In the genomic region with DNA sequence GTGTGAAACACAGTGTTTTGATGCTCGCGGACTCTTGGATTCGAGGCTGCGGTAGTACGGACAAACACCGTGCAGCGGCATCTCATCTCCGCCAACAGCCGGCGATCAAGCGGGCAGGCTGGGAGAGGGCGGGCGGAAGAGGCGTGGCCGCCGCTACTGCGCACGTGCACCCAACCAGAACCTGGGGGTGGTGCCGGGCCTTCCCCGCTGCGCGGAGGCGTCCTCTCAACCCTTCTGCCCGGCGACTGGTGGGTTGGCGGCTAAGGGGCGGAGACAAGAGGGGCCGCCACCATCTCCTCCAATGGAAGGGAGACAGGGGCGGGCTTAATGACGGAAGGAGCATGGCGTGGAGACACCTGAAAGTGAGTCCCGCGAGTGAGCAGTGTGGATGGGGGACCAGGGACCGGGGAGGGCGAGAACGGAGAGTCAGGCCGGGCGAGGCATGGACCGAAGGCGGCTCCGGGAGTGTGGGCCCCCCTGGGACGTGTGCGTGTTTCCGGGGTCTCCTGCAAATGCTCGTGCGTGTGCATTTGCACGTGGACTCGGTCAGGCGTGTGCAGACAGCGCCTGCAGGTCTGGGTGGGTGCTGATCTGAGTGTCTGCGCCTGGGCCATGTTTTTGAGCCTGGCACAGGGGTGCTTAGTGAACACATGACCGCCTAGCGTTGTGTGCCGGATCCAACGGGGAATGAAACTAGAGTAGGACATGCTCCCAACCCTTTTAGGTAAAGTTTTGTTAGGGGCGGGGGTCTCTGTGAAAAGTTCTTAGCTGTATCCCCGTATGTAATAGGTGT, we compare ENCODE assay signal across 1 cellular context.
TF ChIP-seq lines count a peak whose summit lies in the region.

A gene (plus strand): TSS at position 321 of the 793 bp plus-strand sequence. CDS start 21 bp downstream, at position 342.

TF ChIP-seq in HepG2, 621 proteins besides CTCF, POLR2A, EP300 and RAD21 (continued from another document and continues in another):
- TF ChIP-seq, protein P1, sequence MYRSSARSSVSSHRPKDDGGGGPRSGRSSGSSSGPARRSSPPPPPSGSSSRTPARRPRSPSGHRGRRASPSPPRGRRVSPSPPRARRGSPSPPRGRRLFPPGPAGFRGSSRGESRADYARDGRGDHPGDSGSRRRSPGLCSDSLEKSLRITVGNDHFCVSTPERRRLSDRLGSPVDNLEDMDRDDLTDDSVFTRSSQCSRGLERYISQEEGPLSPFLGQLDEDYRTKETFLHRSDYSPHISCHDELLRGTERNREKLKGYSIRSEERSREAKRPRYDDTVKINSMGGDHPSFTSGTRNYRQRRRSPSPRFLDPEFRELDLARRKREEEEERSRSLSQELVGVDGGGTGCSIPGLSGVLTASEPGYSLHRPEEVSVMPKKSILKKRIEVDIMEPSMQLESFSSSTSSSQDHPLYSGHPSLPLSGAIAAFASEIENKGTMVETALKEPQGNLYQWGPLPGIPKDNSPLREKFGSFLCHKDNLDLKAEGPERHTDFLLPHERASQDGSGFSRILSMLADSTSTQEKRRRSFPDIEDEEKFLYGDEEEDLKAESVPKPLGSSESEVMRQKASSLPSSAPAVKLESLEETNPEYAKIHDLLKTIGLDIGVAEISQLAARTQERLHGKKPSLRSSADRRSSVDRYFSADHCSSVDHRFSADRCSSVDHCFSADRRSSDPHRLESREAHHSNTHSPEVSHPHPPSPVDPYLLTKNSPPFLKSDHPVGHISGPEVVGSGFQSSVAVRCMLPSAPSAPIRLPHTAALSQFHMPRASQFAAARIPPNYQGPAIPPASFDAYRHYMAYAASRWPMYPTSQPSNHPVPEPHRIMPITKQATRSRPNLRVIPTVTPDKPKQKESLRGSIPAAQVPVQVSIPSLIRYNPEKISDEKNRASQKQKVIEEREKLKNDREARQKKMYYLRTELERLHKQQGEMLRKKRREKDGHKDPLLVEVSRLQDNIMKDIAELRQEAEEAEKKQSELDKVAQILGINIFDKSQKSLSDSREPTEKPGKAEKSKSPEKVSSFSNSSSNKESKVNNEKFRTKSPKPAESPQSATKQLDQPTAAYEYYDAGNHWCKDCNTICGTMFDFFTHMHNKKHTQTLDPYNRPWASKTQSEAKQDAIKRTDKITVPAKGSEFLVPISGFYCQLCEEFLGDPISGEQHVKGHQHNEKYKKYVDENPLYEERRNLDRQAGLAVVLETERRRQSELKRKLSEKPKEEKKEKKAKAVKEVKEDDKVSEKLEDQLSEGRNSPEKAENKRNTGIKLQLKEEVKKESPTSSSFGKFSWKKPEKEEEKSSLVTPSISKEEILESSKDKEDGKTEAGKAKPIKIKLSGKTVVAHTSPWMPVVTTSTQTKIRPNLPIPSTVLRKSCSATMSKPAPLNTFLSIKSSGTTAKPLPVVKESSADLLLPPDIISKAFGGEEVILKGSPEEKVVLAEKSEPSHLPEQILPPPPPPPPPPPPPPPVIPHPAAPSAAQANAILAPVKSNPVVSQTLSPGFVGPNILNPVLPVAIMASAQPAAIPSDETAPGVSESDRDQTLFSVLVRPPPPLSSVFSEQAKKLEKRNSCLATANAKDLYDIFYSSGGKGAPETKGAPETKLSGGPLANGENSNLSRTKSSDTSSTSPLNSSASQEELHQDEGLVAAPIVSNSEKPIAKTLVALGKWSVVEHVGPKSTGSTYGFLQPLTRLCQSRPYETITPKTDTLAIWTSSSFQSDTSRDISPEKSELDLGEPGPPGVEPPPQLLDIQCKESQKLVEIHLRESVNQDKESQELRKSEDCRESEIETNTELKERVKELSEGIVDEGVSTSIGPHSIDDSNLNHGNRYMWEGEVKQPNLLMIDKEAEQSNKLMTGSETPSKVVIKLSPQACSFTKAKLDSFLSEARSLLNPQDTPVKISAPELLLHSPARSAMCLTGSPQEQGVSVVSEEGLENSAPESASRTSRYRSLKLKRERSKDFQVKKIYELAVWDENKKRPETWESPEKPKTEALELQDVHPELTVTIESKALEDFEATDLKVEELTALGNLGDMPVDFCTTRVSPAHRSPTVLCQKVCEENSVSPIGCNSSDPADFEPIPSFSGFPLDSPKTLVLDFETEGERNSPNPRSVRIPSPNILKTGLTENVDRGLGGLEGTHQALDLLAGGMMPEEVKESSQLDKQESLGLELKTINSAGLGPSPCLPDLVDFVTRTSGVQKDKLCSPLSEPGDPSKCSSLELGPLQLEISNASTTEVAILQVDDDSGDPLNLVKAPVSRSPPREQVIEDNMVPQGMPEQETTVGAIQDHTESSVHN (CRISPR knock-in tag; IDR thresholded peaks at IDR 0.05) = peak; percentile 47; the same call in 1 of the 2 replicates
- TF ChIP-seq HOXA5 (CRISPR knock-in tag; IDR thresholded peaks at IDR 0.05) (peak; percentile 38), PPARG (CRISPR knock-in tag; conservative IDR thresholded peaks at IDR 0.05) (no peak), ZNF383 (CRISPR knock-in tag; IDR thresholded peaks at IDR 0.05; ENCODE audit: borderline replicate concordance) (no peak), NKX3-1 (CRISPR knock-in tag; IDR thresholded peaks at IDR 0.05) (no peak), ZNF761 (CRISPR knock-in tag; conservative IDR thresholded peaks at IDR 0.05) (peak; percentile 80; the same call in 1 of the 2 replicates), SRSF4 (IDR thresholded peaks at IDR 0.05; ENCODE audit: low read depth, low read length, poor library complexity, severe bottlenecking) (no peak), RXRB (CRISPR knock-in tag; IDR thresholded peaks at IDR 0.05; ENCODE audit: borderline replicate concordance) (peak; percentile 56; the same call in 1 of the 2 replicates), ZNF256 (CRISPR knock-in tag; conservative IDR thresholded peaks at IDR 0.05) (no peak), ZMAT3 (CRISPR knock-in tag; conservative IDR thresholded peaks at IDR 0.05) (no peak; the same call in 1 of the 2 replicates), TAF15 (IDR thresholded peaks at IDR 0.05; ENCODE audit: low read depth, low read length, poor library complexity, severe bottlenecking) (peak; percentile 33), ZSCAN25 (CRISPR knock-in tag; IDR thresholded peaks at IDR 0.05) (peak; percentile 20; the same call in 1 of the 2 replicates), NFIC (IDR thresholded peaks at IDR 0.05; ENCODE audit: low read length) (no peak), JUNB (CRISPR knock-in tag; IDR thresholded peaks at IDR 0.05; ENCODE audit: borderline replicate concordance) (no peak), NR2C2 (CRISPR knock-in tag; IDR thresholded peaks at IDR 0.05; ENCODE audit: borderline replicate concordance) (peak; percentile 58; the same call in 1 of the 2 replicates), SETDB1 (CRISPR knock-in tag; IDR thresholded peaks at IDR 0.05; ENCODE audit: borderline replicate concordance) (no peak), MLLT10 (CRISPR knock-in tag; IDR thresholded peaks at IDR 0.05) (no peak), NAIF1 (CRISPR knock-in tag; IDR thresholded peaks at IDR 0.05; ENCODE audit: borderline replicate concordance) (no peak; the same call in 1 of the 2 replicates), ZNF510 (CRISPR knock-in tag; IDR thresholded peaks at IDR 0.05; ENCODE audit: low read depth) (peak; percentile 80; the same call in 1 of the 2 replicates), GATA4 (IDR thresholded peaks at IDR 0.05; ENCODE audit: borderline replicate concordance, low read depth) (no peak), MTA3 (CRISPR knock-in tag; IDR thresholded peaks at IDR 0.05) (no peak), MXD4 (CRISPR knock-in tag; IDR thresholded peaks at IDR 0.05) (peak; percentile 97), ZNF232 (CRISPR knock-in tag; IDR thresholded peaks at IDR 0.05; ENCODE audit: borderline replicate concordance) (no peak), SMARCE1 (IDR thresholded peaks at IDR 0.05; ENCODE audit: borderline replicate concordance) (no peak), THAP11 (CRISPR knock-in tag; IDR thresholded peaks at IDR 0.05) (peak; percentile 75), CEBPG (CRISPR knock-in tag; IDR thresholded peaks at IDR 0.05) (0 out of 2 replicates have a peak, but pooled peaks have one; percentile 2)
- TF ChIP-seq, protein P2, sequence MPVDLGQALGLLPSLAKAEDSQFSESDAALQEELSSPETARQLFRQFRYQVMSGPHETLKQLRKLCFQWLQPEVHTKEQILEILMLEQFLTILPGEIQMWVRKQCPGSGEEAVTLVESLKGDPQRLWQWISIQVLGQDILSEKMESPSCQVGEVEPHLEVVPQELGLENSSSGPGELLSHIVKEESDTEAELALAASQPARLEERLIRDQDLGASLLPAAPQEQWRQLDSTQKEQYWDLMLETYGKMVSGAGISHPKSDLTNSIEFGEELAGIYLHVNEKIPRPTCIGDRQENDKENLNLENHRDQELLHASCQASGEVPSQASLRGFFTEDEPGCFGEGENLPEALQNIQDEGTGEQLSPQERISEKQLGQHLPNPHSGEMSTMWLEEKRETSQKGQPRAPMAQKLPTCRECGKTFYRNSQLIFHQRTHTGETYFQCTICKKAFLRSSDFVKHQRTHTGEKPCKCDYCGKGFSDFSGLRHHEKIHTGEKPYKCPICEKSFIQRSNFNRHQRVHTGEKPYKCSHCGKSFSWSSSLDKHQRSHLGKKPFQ (CRISPR knock-in tag; IDR thresholded peaks at IDR 0.05; ENCODE audit: insufficient replicate concordance) = no peak
- TF ChIP-seq, protein P3, sequence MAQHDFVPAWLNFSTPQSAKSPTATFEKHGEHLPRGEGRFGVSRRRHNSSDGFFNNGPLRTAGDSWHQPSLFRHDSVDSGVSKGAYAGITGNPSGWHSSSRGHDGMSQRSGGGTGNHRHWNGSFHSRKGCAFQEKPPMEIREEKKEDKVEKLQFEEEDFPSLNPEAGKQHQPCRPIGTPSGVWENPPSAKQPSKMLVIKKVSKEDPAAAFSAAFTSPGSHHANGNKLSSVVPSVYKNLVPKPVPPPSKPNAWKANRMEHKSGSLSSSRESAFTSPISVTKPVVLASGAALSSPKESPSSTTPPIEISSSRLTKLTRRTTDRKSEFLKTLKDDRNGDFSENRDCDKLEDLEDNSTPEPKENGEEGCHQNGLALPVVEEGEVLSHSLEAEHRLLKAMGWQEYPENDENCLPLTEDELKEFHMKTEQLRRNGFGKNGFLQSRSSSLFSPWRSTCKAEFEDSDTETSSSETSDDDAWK (CRISPR knock-in tag; IDR thresholded peaks at IDR 0.05) = no peak
- TF ChIP-seq, protein P4, sequence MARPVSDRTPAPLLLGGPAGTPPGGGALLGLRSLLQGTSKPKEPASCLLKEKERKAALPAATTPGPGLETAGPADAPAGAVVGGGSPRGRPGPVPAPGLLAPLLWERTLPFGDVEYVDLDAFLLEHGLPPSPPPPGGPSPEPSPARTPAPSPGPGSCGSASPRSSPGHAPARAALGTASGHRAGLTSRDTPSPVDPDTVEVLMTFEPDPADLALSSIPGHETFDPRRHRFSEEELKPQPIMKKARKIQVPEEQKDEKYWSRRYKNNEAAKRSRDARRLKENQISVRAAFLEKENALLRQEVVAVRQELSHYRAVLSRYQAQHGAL (CRISPR knock-in tag; IDR thresholded peaks at IDR 0.05; ENCODE audit: not compliant biosample characterization) = no peak
- TF ChIP-seq, protein P5, sequence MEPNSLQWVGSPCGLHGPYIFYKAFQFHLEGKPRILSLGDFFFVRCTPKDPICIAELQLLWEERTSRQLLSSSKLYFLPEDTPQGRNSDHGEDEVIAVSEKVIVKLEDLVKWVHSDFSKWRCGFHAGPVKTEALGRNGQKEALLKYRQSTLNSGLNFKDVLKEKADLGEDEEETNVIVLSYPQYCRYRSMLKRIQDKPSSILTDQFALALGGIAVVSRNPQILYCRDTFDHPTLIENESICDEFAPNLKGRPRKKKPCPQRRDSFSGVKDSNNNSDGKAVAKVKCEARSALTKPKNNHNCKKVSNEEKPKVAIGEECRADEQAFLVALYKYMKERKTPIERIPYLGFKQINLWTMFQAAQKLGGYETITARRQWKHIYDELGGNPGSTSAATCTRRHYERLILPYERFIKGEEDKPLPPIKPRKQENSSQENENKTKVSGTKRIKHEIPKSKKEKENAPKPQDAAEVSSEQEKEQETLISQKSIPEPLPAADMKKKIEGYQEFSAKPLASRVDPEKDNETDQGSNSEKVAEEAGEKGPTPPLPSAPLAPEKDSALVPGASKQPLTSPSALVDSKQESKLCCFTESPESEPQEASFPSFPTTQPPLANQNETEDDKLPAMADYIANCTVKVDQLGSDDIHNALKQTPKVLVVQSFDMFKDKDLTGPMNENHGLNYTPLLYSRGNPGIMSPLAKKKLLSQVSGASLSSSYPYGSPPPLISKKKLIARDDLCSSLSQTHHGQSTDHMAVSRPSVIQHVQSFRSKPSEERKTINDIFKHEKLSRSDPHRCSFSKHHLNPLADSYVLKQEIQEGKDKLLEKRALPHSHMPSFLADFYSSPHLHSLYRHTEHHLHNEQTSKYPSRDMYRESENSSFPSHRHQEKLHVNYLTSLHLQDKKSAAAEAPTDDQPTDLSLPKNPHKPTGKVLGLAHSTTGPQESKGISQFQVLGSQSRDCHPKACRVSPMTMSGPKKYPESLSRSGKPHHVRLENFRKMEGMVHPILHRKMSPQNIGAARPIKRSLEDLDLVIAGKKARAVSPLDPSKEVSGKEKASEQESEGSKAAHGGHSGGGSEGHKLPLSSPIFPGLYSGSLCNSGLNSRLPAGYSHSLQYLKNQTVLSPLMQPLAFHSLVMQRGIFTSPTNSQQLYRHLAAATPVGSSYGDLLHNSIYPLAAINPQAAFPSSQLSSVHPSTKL (CRISPR knock-in tag; IDR thresholded peaks at IDR 0.05) = peak; percentile 69; the same call in 1 of the 2 replicates
- TF ChIP-seq, protein P6, sequence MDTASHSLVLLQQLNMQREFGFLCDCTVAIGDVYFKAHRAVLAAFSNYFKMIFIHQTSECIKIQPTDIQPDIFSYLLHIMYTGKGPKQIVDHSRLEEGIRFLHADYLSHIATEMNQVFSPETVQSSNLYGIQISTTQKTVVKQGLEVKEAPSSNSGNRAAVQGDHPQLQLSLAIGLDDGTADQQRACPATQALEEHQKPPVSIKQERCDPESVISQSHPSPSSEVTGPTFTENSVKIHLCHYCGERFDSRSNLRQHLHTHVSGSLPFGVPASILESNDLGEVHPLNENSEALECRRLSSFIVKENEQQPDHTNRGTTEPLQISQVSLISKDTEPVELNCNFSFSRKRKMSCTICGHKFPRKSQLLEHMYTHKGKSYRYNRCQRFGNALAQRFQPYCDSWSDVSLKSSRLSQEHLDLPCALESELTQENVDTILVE (CRISPR knock-in tag; IDR thresholded peaks at IDR 0.05) = no peak
